In genomic region chr1:46197551-46198025, GRCh38 we compare ENCODE assay signal across 9 cellular contexts. TPM values are rescaled to one million over a fixed set of nuclear protein-coding genes. Genes with fewer than 3 reads are reported as not detected.
A peak's percentile ranks its signal among the peaks of the same experiment; 100 is the strongest.
DNase-seq lines count a peak whose midpoint lies in the region; ATAC-seq and TF ChIP-seq lines count a peak whose summit lies in the region.
"Had no signal": no experiment of that assay in that cellular context is flagged by ENCODE, and none has a peak within 500 bp of the region (broad histone marks: within the 10 kb centered on the region; RNA-seq: fewer than 3 reads in every experiment).

No MANE protein-coding gene starts in this region.

- DNase-seq in BE2C: no peak
- DNase-seq in colonic mucosa: no peak
- no peak for DNase-seq in naive thymus-derived CD4-positive, alpha-beta T cell
- no peak for DNase-seq in NOMO-1 treated with DMSO at 0.1 percent for 48 hours (lab: John Stamatoyannopoulos, UW; ENCODE audit: unreplicated experiment)
- DNase-seq in HuH-7.5 (ENCODE audit: low spot score): no peak
- no peak for DNase-seq in NCI-H345 treated with DMSO at 0.1 percent for 48 hours (lab: John Stamatoyannopoulos, UW; ENCODE audit: unreplicated experiment)
- no peak for DNase-seq in effector CD8-positive, alpha-beta T cell (lab: John Stamatoyannopoulos, UW)

- H3K9me3 ChIP-seq in BE2C (no peaks in the 10 kb centered on the region), HUES6 (ENCODE audit: control insufficient read depth, insufficient read depth, low read depth, low read length) (no peaks in the 10 kb centered on the region), colonic mucosa (no peaks in the 10 kb centered on the region)
- H3K9me3 ChIP-seq in naive thymus-derived CD4-positive, alpha-beta T cell (ENCODE audit: control insufficient read depth in 2 of 3, low read length in 3 of 3): no peaks in the 10 kb centered on the region

- H3K4me1 Mint-ChIP-seq in naive thymus-derived CD4-positive, alpha-beta T cell: peaks cover 13 to 38% (median 24%) of the 10 kb centered on the region in 7 donors

- H3K9ac ChIP-seq in HUES6 (ENCODE audit: low read length) (peak overlapping the region; percentile 50), colonic mucosa (ENCODE audit: low read depth in 2 of 2, low read length in 2 of 2) (peak overlapping the region; percentile 82 to 85)

- no peaks in the 10 kb centered on the region for H3K27me3 ChIP-seq in BE2C
- no peaks in the 10 kb centered on the region for H3K27me3 ChIP-seq in HUES6 (ENCODE audit: control insufficient read depth, insufficient read depth, low read length)
- H3K27me3 ChIP-seq in colonic mucosa: no peaks in the 10 kb centered on the region
- H3K27me3 ChIP-seq in naive thymus-derived CD4-positive, alpha-beta T cell (ENCODE audit: control insufficient read depth in 2 of 2, insufficient read depth in 2 of 2, low read length in 2 of 2): no peaks in the 10 kb centered on the region

- H3K36me3 Mint-ChIP-seq in naive thymus-derived CD4-positive, alpha-beta T cell: peaks cover 0 to 21% (median 6%) of the 10 kb centered on the region in 5 donors

- H3K27me3 Mint-ChIP-seq in naive thymus-derived CD4-positive, alpha-beta T cell: peaks cover 0 to 1% (median 0%) of the 10 kb centered on the region in 5 donors

- no peak for ATAC-seq in naive thymus-derived CD4-positive, alpha-beta T cell

- H3K27ac ChIP-seq in HUES6 (ENCODE audit: low read depth, low read length): no peak overlapping the region
- peak overlapping the region; percentile 54 for H3K27ac ChIP-seq in colonic mucosa
- peak overlapping the region; percentile 90 for H3K27ac ChIP-seq in naive thymus-derived CD4-positive, alpha-beta T cell (ENCODE audit: low read depth, low read length)

- H3K4me3 ChIP-seq in BE2C (ENCODE audit: low read depth, low read length) (peak overlapping the region; percentile 72), HUES6 (ENCODE audit: low read depth, low read length) (peak overlapping the region; percentile 65), colonic mucosa (peak overlapping the region; percentile 61)
- peak overlapping the region; percentile 84 for H3K4me3 ChIP-seq in naive thymus-derived CD4-positive, alpha-beta T cell (ENCODE audit: low read length)

- H3K36me3 ChIP-seq in BE2C: no peaks in the 10 kb centered on the region
- H3K36me3 ChIP-seq in HUES6 (ENCODE audit: control insufficient read depth, insufficient read depth, low read length): peaks cover 21% of the 10 kb centered on the region
- peaks cover 1% of the 10 kb centered on the region for H3K36me3 ChIP-seq in colonic mucosa
- peaks cover 0 to 43% (median 4%) of the 10 kb centered on the region in 3 experiments for H3K36me3 ChIP-seq in naive thymus-derived CD4-positive, alpha-beta T cell (ENCODE audit: control insufficient read depth in 2 of 3, insufficient read depth in 3 of 3, low read length in 3 of 3)

- peak overlapping the region; percentile 75 to 88 (median 84) for H3K4me3 Mint-ChIP-seq in naive thymus-derived CD4-positive, alpha-beta T cell

- H3K4me1 ChIP-seq in BE2C (no peaks in the 10 kb centered on the region), HUES6 (ENCODE audit: control insufficient read depth, insufficient read depth, low read length) (peaks cover 7% of the 10 kb centered on the region; the same call in 1 of the 2 replicates), colonic mucosa (peaks cover 11% of the 10 kb centered on the region)
- peaks cover 13 to 22% of the 10 kb centered on the region in 2 donors for H3K4me1 ChIP-seq in naive thymus-derived CD4-positive, alpha-beta T cell (ENCODE audit: control insufficient read depth in 2 of 2, insufficient read depth in 2 of 2, low read length in 2 of 2)

- H3K27ac Mint-ChIP-seq in naive thymus-derived CD4-positive, alpha-beta T cell: peak overlapping the region in 7 of 9 donors; percentile 56 to 90 (median 72)

- POLR2A ChIA-PET in naive thymus-derived CD4-positive, alpha-beta T cell (lab: Charles Lee): interaction anchor here (1.3 to 2.1 kb wide), 3 partner anchors 31 to 51 kb away, joined by 3 to 7 read pairs (median 5); no protein-coding TSS in a partner anchor

- intact Hi-C loops in colonic mucosa (cut with DNase I): no loop called here
- intact Hi-C loops in naive thymus-derived CD4-positive, alpha-beta T cell (cut with micrococcal nuclease): loop anchor here (1.0 to 2.0 kb wide), 5 partner anchors 25 to 510 kb away; partner anchors contain the start of genes RAD54L (in 2 of the 2), LRRC41 (in 1 of the 2) and UQCRH (in 1 of the 2)

- H3K9me3 Mint-ChIP-seq in naive thymus-derived CD4-positive, alpha-beta T cell: no peaks in the 10 kb centered on the region

- TF ChIP-seq CTCF in BE2C (IDR thresholded peaks at IDR 0.05; ENCODE audit: low read depth, low read length) (no peak), colonic mucosa (IDR thresholded peaks at IDR 0.05) (no peak)

- CTCF ChIA-PET in naive thymus-derived CD4-positive, alpha-beta T cell (lab: Charles Lee): no interaction called here

RNA-seq across cellular contexts. Expression of gene POMGNT1, which starts 0.6 kb away (rescaled TPM):
- 27.4 TPM for polyA plus RNA-seq in BE2C (2012; ENCODE audit: insufficient read depth, insufficient read length, low read depth)
- total RNA-seq in colonic mucosa: 10 to 100 TPM; 20.9 to 38.9 TPM
- total RNA-seq in naive thymus-derived CD4-positive, alpha-beta T cell: 10 to 100 TPM; 35.7 to 58.6 (median 41.9) TPM
- 10 to 100 TPM; 34.6 to 35.5 TPM for polyA plus RNA-seq in naive thymus-derived CD4-positive, alpha-beta T cell

RNA-seq across cellular contexts. Expression of gene LURAP1, which starts 5.5 kb away (rescaled TPM):
- 0.31 TPM for polyA plus RNA-seq in BE2C (2012; ENCODE audit: insufficient read depth, insufficient read length, low read depth)
- total RNA-seq in colonic mucosa: 1 to 10 TPM in 1 of 2 donors, under 1 TPM in 1; 0.80 to 1.1 TPM
- total RNA-seq in naive thymus-derived CD4-positive, alpha-beta T cell: 1 to 10 TPM in 2 of 5 experiments, under 1 TPM in 3; 0.12 to 1.3 (median 0.20) TPM
- polyA plus RNA-seq in naive thymus-derived CD4-positive, alpha-beta T cell: not detected

RNA-seq across cellular contexts. Expression of gene P3R3URF, which starts 21.3 kb away (rescaled TPM):
- polyA plus RNA-seq in BE2C (2012; ENCODE audit: insufficient read depth, insufficient read length, low read depth): not detected
- not detected for total RNA-seq in colonic mucosa
- total RNA-seq in naive thymus-derived CD4-positive, alpha-beta T cell: not detected
- not detected for polyA plus RNA-seq in naive thymus-derived CD4-positive, alpha-beta T cell
- total RNA-seq: myocyte had no signal

RNA-seq across cellular contexts. Expression of gene TSPAN1, which starts 22.7 kb away (rescaled TPM):
- polyA plus RNA-seq in BE2C (2012; ENCODE audit: insufficient read depth, insufficient read length, low read depth): not detected
- total RNA-seq in colonic mucosa: 1,000 to 10,000 TPM; 1,021 to 1,136 TPM
- not detected for total RNA-seq in naive thymus-derived CD4-positive, alpha-beta T cell
- not detected for polyA plus RNA-seq in naive thymus-derived CD4-positive, alpha-beta T cell

RNA-seq across cellular contexts. Expression of gene RAD54L, which starts 50.0 kb away (rescaled TPM):
- 1.2 TPM for polyA plus RNA-seq in BE2C (2012; ENCODE audit: insufficient read depth, insufficient read length, low read depth)
- total RNA-seq in colonic mucosa: 10 to 100 TPM in 1 of 2 donors, 1 to 10 TPM in 1; 5.9 to 27.5 TPM
- total RNA-seq in naive thymus-derived CD4-positive, alpha-beta T cell: 10 to 100 TPM in 1 of 5 experiments, 1 to 10 TPM in 3, under 1 TPM in 1; 0.94 to 31.9 (median 2.1) TPM
- polyA plus RNA-seq in naive thymus-derived CD4-positive, alpha-beta T cell: 1 to 10 TPM in 1 of 2 donors, not detected in 1; 1.2 TPM
